Comparison of ENCODE assay signal across 8 cellular contexts in genomic region chr10:103397191-103397825, GRCh38. TPM values are rescaled to one million over a fixed set of nuclear protein-coding genes. Genes with fewer than 3 reads are reported as not detected.
DNase-seq lines count a peak whose midpoint lies in the region; ATAC-seq, FAIRE-seq and TF ChIP-seq lines count a peak whose summit lies in the region.

No MANE protein-coding gene starts in this region.

- peaks cover 35 to 39% (median 38%) of the 10 kb centered on the region in 3 donors for H3K4me1 Mint-ChIP-seq in IgD-negative memory B cell

- H3K4me3 Mint-ChIP-seq in IgD-negative memory B cell: peak overlapping the region; percentile 96 to 99 (median 97)

- peak overlapping the region; percentile 59 to 97 (median 97) for H3K27ac Mint-ChIP-seq in IgD-negative memory B cell

- no peaks in the 10 kb centered on the region for H3K27me3 Mint-ChIP-seq in IgD-negative memory B cell

- ATAC-seq in HG03175 (IDR thresholded peaks at IDR 0.05; ENCODE audit: unreplicated experiment) (no peak), HG02759 (IDR thresholded peaks at IDR 0.05; ENCODE audit: unreplicated experiment) (no peak), HG02588 (IDR thresholded peaks at IDR 0.05; ENCODE audit: unreplicated experiment) (no peak)

- H3K36me3 Mint-ChIP-seq in IgD-negative memory B cell: peaks cover 4% of the 10 kb centered on the region

- no peaks in the 10 kb centered on the region for H3K9me3 ChIP-seq in mucosa of rectum (ENCODE audit: control insufficient read depth in 2 of 2, low read length in 2 of 2)

- no peak for TF ChIP-seq CTCF in AG10803 (conservative IDR thresholded peaks at IDR 0.05; ENCODE audit: low read length)
- TF ChIP-seq CTCF in brain microvascular endothelial cell (IDR thresholded peaks at IDR 0.05; ENCODE audit: low read depth, low read length, missing control alignments): no peak

- H3K36me3 ChIP-seq in brain microvascular endothelial cell (replicated peaks): peaks cover 37% of the 10 kb centered on the region
- H3K36me3 ChIP-seq in mucosa of rectum (ENCODE audit: control insufficient read depth in 2 of 2, insufficient read depth in 2 of 2, low read length in 2 of 2): peaks cover 13 to 31% of the 10 kb centered on the region in 2 donors

- H3K4me3 ChIP-seq in AG10803 (ENCODE audit: low read length) (peak overlapping the region; percentile 73), brain microvascular endothelial cell (ENCODE audit: low read depth, low read length) (peak overlapping the region; percentile 99), mucosa of rectum (ENCODE audit: low read length in 2 of 2) (peak overlapping the region; percentile 91 to 99)

- peaks cover 21 to 22% of the 10 kb centered on the region in 2 donors for H3K4me1 ChIP-seq in mucosa of rectum (ENCODE audit: control insufficient read depth in 2 of 2, insufficient read depth in 2 of 2, low read length in 2 of 2)

- FAIRE-seq in GM19239 (lab: Jason Lieb, UNC): no peak

- H3K9ac ChIP-seq in mucosa of rectum (ENCODE audit: low read depth in 1 of 2, low read length in 2 of 2): peak overlapping the region; percentile 93 to 99

- H3K9me3 Mint-ChIP-seq in IgD-negative memory B cell: no peaks in the 10 kb centered on the region

- H3K27me3 ChIP-seq in brain microvascular endothelial cell (replicated peaks): no peaks in the 10 kb centered on the region
- H3K27me3 ChIP-seq in mucosa of rectum (ENCODE audit: control insufficient read depth in 2 of 2, insufficient read depth in 2 of 2, low read length in 2 of 2): no peaks in the 10 kb centered on the region

- in situ Hi-C loops in brain microvascular endothelial cell (cut with HindIII; ENCODE audit: low pct_ligation_motif_present, low sequenced_read_pairs): no loop called here

- no peak overlapping the region for H3K27ac ChIP-seq in brain microvascular endothelial cell
- H3K27ac ChIP-seq in mucosa of rectum (ENCODE audit: low read depth in 2 of 2, low read length in 2 of 2): no peak overlapping the region

- DNase-seq in AG10803 (ENCODE audit: low read depth) (peak; percentile 7), brain microvascular endothelial cell (peak; percentile 1), GM19239 (ENCODE audit: insufficient read length, low spot score) (no peak)

RNA-seq across cellular contexts. Expression of gene PDCD11, which starts 0.9 kb away (rescaled TPM):
- 13.5 TPM for polyA plus RNA-seq in IgD-negative memory B cell

RNA-seq across cellular contexts. Expression of gene ATP5MK, which starts 1.0 kb away (rescaled TPM):
- polyA plus RNA-seq in IgD-negative memory B cell: 353 TPM

RNA-seq across cellular contexts. Expression of gene TAF5, which starts 29.5 kb away (rescaled TPM):
- polyA plus RNA-seq in IgD-negative memory B cell: 2.3 TPM

RNA-seq across cellular contexts. Expression of gene PCGF6, which starts 46.4 kb away (rescaled TPM):
- polyA plus RNA-seq in IgD-negative memory B cell: 9.1 TPM

RNA-seq across cellular contexts. Expression of gene CALHM2, which starts 54.9 kb away (rescaled TPM):
- 35.0 TPM for polyA plus RNA-seq in IgD-negative memory B cell
